Comparison of ENCODE assay signal across 1 cellular context in genomic region chr10:124916585-124917167, GRCh38.
TF ChIP-seq lines count a peak whose summit lies in the region.

No MANE protein-coding gene starts in this region.

TF ChIP-seq in GM12878, 131 proteins besides CTCF, POLR2A, EP300 and RAD21 (continued from another document and continues in another):
- TF ChIP-seq YY1 (IDR thresholded peaks at IDR 0.05; ENCODE audit: low read depth, low read length) = peak; percentile 93
- TF ChIP-seq BCL11A (IDR thresholded peaks at IDR 0.05; ENCODE audit: low read depth, low read length) = no peak
- no peak for TF ChIP-seq CEBPZ (IDR thresholded peaks at IDR 0.05; ENCODE audit: low read depth, low read length)
- TF ChIP-seq SRF (IDR thresholded peaks at IDR 0.05; ENCODE audit: low read depth in 2 of 2, low read length in 2 of 2) = no peak
- TF ChIP-seq CBFB (IDR thresholded peaks at IDR 0.05; ENCODE audit: low read depth) = peak; percentile 69
- no peak; the same call in 1 of the 2 replicates for TF ChIP-seq NR2F1 (conservative IDR thresholded peaks at IDR 0.05)
- TF ChIP-seq TARDBP (IDR thresholded peaks at IDR 0.05; ENCODE audit: borderline replicate concordance) = no peak
- TF ChIP-seq, protein P1, sequence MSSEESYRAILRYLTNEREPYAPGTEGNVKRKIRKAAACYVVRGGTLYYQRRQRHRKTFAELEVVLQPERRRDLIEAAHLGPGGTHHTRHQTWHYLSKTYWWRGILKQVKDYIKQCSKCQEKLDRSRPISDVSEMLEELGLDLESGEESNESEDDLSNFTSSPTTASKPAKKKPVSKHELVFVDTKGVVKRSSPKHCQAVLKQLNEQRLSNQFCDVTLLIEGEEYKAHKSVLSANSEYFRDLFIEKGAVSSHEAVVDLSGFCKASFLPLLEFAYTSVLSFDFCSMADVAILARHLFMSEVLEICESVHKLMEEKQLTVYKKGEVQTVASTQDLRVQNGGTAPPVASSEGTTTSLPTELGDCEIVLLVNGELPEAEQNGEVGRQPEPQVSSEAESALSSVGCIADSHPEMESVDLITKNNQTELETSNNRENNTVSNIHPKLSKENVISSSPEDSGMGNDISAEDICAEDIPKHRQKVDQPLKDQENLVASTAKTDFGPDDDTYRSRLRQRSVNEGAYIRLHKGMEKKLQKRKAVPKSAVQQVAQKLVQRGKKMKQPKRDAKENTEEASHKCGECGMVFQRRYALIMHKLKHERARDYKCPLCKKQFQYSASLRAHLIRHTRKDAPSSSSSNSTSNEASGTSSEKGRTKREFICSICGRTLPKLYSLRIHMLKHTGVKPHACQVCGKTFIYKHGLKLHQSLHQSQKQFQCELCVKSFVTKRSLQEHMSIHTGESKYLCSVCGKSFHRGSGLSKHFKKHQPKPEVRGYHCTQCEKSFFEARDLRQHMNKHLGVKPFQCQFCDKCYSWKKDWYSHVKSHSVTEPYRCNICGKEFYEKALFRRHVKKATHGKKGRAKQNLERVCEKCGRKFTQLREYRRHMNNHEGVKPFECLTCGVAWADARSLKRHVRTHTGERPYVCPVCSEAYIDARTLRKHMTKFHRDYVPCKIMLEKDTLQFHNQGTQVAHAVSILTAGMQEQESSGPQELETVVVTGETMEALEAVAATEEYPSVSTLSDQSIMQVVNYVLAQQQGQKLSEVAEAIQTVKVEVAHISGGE (CRISPR knock-in tag; IDR thresholded peaks at IDR 0.05) = no peak
- TF ChIP-seq SP1 (IDR thresholded peaks at IDR 0.05; ENCODE audit: low read depth, low read length) = peak; percentile 86
- no peak for TF ChIP-seq GABPA (IDR thresholded peaks at IDR 0.05; ENCODE audit: low read depth)
- peak; percentile 49 for TF ChIP-seq HCFC1 (IDR thresholded peaks at IDR 0.05; ENCODE audit: low read length)
- TF ChIP-seq ATF2 (IDR thresholded peaks at IDR 0.05; ENCODE audit: low read length) = no peak
- TF ChIP-seq CBX3 (IDR thresholded peaks at IDR 0.05; ENCODE audit: borderline replicate concordance, low read depth) = no peak
- no peak for TF ChIP-seq IKZF2 (IDR thresholded peaks at IDR 0.05)
- 0 out of 2 replicates have a peak, but pooled peaks have one; percentile 27 for TF ChIP-seq RFX5 (IDR thresholded peaks at IDR 0.05; ENCODE audit: low read depth, low read length)
- TF ChIP-seq ZNF217 (IDR thresholded peaks at IDR 0.05) = no peak
- TF ChIP-seq SUPT20H (IDR thresholded peaks at IDR 0.05; ENCODE audit: borderline replicate concordance, control insufficient read depth, low read depth, low read length) = no peak
- TF ChIP-seq RCOR1 (conservative IDR thresholded peaks at IDR 0.05; ENCODE audit: low read depth, low read length) = no peak
- no peak for TF ChIP-seq NBN (IDR thresholded peaks at IDR 0.05)
- TF ChIP-seq MLLT1 (IDR thresholded peaks at IDR 0.05) = no peak
- TF ChIP-seq NFIC (IDR thresholded peaks at IDR 0.05; ENCODE audit: low read depth, low read length) = no peak
- TF ChIP-seq DPF2 (IDR thresholded peaks at IDR 0.05) = 0 out of 2 replicates have a peak, but pooled peaks have one; percentile 51
- TF ChIP-seq E2F8 (IDR thresholded peaks at IDR 0.05; ENCODE audit: low read depth, partially characterized antibody) = no peak
- 0 out of 2 replicates have a peak, but pooled peaks have one; percentile 12 for TF ChIP-seq E2F4 (IDR thresholded peaks at IDR 0.05; ENCODE audit: low read depth, low read length)
- no peak for TF ChIP-seq ZNF274 (IDR thresholded peaks at IDR 0.05; ENCODE audit: insufficient read depth, insufficient read length)
- TF ChIP-seq, protein P2, sequence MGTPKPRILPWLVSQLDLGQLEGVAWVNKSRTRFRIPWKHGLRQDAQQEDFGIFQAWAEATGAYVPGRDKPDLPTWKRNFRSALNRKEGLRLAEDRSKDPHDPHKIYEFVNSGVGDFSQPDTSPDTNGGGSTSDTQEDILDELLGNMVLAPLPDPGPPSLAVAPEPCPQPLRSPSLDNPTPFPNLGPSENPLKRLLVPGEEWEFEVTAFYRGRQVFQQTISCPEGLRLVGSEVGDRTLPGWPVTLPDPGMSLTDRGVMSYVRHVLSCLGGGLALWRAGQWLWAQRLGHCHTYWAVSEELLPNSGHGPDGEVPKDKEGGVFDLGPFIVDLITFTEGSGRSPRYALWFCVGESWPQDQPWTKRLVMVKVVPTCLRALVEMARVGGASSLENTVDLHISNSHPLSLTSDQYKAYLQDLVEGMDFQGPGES (IDR thresholded peaks at IDR 0.05) = peak; percentile 57; the same call in 1 of the 2 replicates
- TF ChIP-seq MEF2A (IDR thresholded peaks at IDR 0.05; ENCODE audit: insufficient read depth, low read depth, low read length) = no peak
- TF ChIP-seq CEBPB (IDR thresholded peaks at IDR 0.05; ENCODE audit: borderline replicate concordance in 1 of 2, low read depth in 2 of 2, low read length in 2 of 2) = no peak
- TF ChIP-seq JUND (IDR thresholded peaks at IDR 0.05; ENCODE audit: low read depth, low read length) = no peak; the same call in 1 of the 2 replicates
- no peak for TF ChIP-seq NRF1 (conservative IDR thresholded peaks at IDR 0.05; ENCODE audit: low read depth, low read length)
- peak; percentile 40; the same call in 1 of the 2 replicates for TF ChIP-seq MXI1 (IDR thresholded peaks at IDR 0.05; ENCODE audit: low read depth, low read length)
- no peak for TF ChIP-seq SREBF2 (IDR thresholded peaks at IDR 0.05; ENCODE audit: low read length)
- no peak for TF ChIP-seq STAT3 (IDR thresholded peaks at IDR 0.05; ENCODE audit: low read depth, low read length)
- TF ChIP-seq MYB (IDR thresholded peaks at IDR 0.05; ENCODE audit: borderline replicate concordance, low read depth, low read length) = no peak
- peak; percentile 84 for TF ChIP-seq SMAD5 (IDR thresholded peaks at IDR 0.05; ENCODE audit: low read depth)
- peak; percentile 55; the same call in 1 of the 2 replicates for TF ChIP-seq GATAD2B (conservative IDR thresholded peaks at IDR 0.05; ENCODE audit: low read depth)
- TF ChIP-seq TBL1XR1 (IDR thresholded peaks at IDR 0.05; ENCODE audit: low read depth, low read length) = no peak
- no peak for TF ChIP-seq KAT2A (conservative IDR thresholded peaks at IDR 0.05; ENCODE audit: control insufficient read depth, low read depth, low read length)
- TF ChIP-seq KDM1A (IDR thresholded peaks at IDR 0.05; ENCODE audit: borderline replicate concordance) = no peak
- no peak for TF ChIP-seq CBX5 (IDR thresholded peaks at IDR 0.05; ENCODE audit: low read depth)
- TF ChIP-seq BHLHE40 (IDR thresholded peaks at IDR 0.05; ENCODE audit: borderline replicate concordance in 1 of 2, low read depth in 2 of 2, low read length in 1 of 2) = peak; percentile 16 to 55; a peak in 1 of 4 replicates
- TF ChIP-seq TCF3 (IDR thresholded peaks at IDR 0.05; ENCODE audit: borderline replicate concordance, insufficient read depth, low read depth, low read length) = 0 out of 2 replicates have a peak, but pooled peaks have one; percentile 10
- peak; percentile 96 for TF ChIP-seq CREB1 (IDR thresholded peaks at IDR 0.05; ENCODE audit: low read depth)
- no peak for TF ChIP-seq ZBTB40 (IDR thresholded peaks at IDR 0.05; ENCODE audit: borderline replicate concordance)
- peak; percentile 40; the same call in 1 of the 2 replicates for TF ChIP-seq TCF12 (IDR thresholded peaks at IDR 0.05; ENCODE audit: low read depth, low read length)
- TF ChIP-seq POLR2AphosphoS5 (IDR thresholded peaks at IDR 0.05; ENCODE audit: low read length) = peak; percentile 87
- TF ChIP-seq MTA3 (IDR thresholded peaks at IDR 0.05; ENCODE audit: borderline replicate concordance, low read length) = no peak
- TF ChIP-seq IKZF1 (conservative IDR thresholded peaks at IDR 0.05) = peak; percentile 76
